ENCODE assay signal across 8 cellular contexts in genomic region chr4:153785830-153786721, GRCh38. TPM values are rescaled to one million over a fixed set of nuclear protein-coding genes. Genes with fewer than 3 reads are reported as not detected.
DNase-seq lines count a peak whose midpoint lies in the region; ATAC-seq lines count a peak whose summit lies in the region.

No MANE protein-coding gene starts in this region.

- DNase-seq in AML-193 (lab: John Stamatoyannopoulos, UW) (peak; percentile 31 to 33), HCEC 1CT (peak; percentile 27), SW480 (ENCODE audit: low spot score) (peak; percentile 60), mesenteric fat pad (ENCODE audit: low spot score) (no peak), OCI-M2 (lab: John Stamatoyannopoulos, UW; ENCODE audit: unreplicated experiment) (no peak)
- no peak for DNase-seq in activated naive CD4-positive, alpha-beta T cell (lab: John Stamatoyannopoulos, UW)

- H3K9me3 ChIP-seq in iPS-18c (ENCODE audit: control insufficient read depth, insufficient read depth, low read length): no peaks in the 10 kb centered on the region

- no peak for ATAC-seq in GM21717 (IDR thresholded peaks at IDR 0.05; ENCODE audit: unreplicated experiment)

- peak overlapping the region; percentile 17; the same call in 1 of the 2 replicates for H3K4me3 ChIP-seq in iPS-18c (ENCODE audit: insufficient read depth, low read depth, low read length)

RNA-seq across cellular contexts. Expression of gene SFRP2, which starts 2.8 kb away (rescaled TPM):
- total RNA-seq in mesenteric fat pad: 38.2 TPM

RNA-seq across cellular contexts. Expression of gene RNF175, which starts 26.3 kb away (rescaled TPM):
- total RNA-seq in mesenteric fat pad: 0.45 TPM

Comparison
In these comparisons a context has a peak if more than half of its experiments do, and no peak if none do; other contexts are left out.
1. DNase-seq: peak in AML-193 (2 of 2), HCEC 1CT (single experiment) and SW480 (single experiment); none in mesenteric fat pad (single experiment), OCI-M2 (single experiment) and activated naive CD4-positive, alpha-beta T cell (0 of 4).